Comparison of ENCODE assay signal across 16 cellular contexts in genomic region chr10:64503429-64503828, GRCh38.
DNase-seq lines count a peak whose midpoint lies in the region; ATAC-seq, FAIRE-seq and TF ChIP-seq lines count a peak whose summit lies in the region.
"Had no signal": no experiment of that assay in that cellular context is flagged by ENCODE, and none has a peak within 500 bp of the region (broad histone marks: within the 10 kb centered on the region; RNA-seq: fewer than 3 reads in every experiment).

No MANE protein-coding gene starts in this region.

- no peaks in the 10 kb centered on the region for H3K27me3 ChIP-seq in PC-3 (ENCODE audit: low read length)
- H3K27me3 ChIP-seq in SJCRH30, result no peaks in the 10 kb centered on the region
- H3K27me3 ChIP-seq: MG63 had no signal

- TF ChIP-seq CTCF in PC-3 (conservative IDR thresholded peaks at IDR 0.05; ENCODE audit: low read depth, low read length), result no peak

- ATAC-seq in PC-3 (no peak), HG02798 (IDR thresholded peaks at IDR 0.05; ENCODE audit: poor library complexity, unreplicated experiment) (no peak)

- POLR2A ChIA-PET in PC-3 (lab: Charles Lee; ENCODE audit: unreplicated experiment), result no interaction called here

- no peak for TF ChIP-seq POLR2A in H54 (IDR thresholded peaks at IDR 0.05; ENCODE audit: low read depth, low read length)

- H3K27ac ChIP-seq in PC-3 (ENCODE audit: low read length) (no peak overlapping the region), SJCRH30 (no peak overlapping the region)
- H3K27ac ChIP-seq: PC-9 had no signal

- H3K4me2 ChIP-seq in PC-3 (ENCODE audit: low read length), result no peak overlapping the region
- H3K4me2 ChIP-seq: PC-9 had no signal

- H3K4me3 ChIP-seq in PC-3 (ENCODE audit: low read length) (no peak overlapping the region), SJCRH30 (no peak overlapping the region)
- H3K4me3 ChIP-seq: MG63, PC-9 had no signal

- no peaks in the 10 kb centered on the region for H4K20me1 ChIP-seq in PC-3 (ENCODE audit: low read length)

- H3K36me3 ChIP-seq in PC-3 (ENCODE audit: low read depth, low read length) (no peaks in the 10 kb centered on the region), SJCRH30 (no peaks in the 10 kb centered on the region)
- H3K36me3 ChIP-seq: MG63 had no signal

- H3F3A ChIP-seq in PC-3 (ENCODE audit: low read length, unreplicated experiment), result no peaks in the 10 kb centered on the region

- H3K4me1 ChIP-seq in PC-3 (ENCODE audit: insufficient read depth, low read length) (peaks cover 15% of the 10 kb centered on the region), SJCRH30 (no peaks in the 10 kb centered on the region)

- H2AFZ ChIP-seq in PC-3 (ENCODE audit: low read length), result no peak overlapping the region
- H2AFZ ChIP-seq: PC-9 had no signal

- no TSS peak for BruUV-seq in PC-3 (replicated peaks; lab: Mats Ljungman, UMichigan)

- no peak overlapping the region for H3K9ac ChIP-seq in PC-3 (ENCODE audit: low read length)

- CTCF ChIA-PET in PC-3 (lab: Charles Lee), result no interaction called here

- no peaks in the 10 kb centered on the region for H3K79me2 ChIP-seq in PC-3 (ENCODE audit: low read length)

- no peaks in the 10 kb centered on the region for H3K9me2 ChIP-seq in PC-3 (replicated peaks; ENCODE audit: low read length)

- H3K9me3 ChIP-seq in PC-3 (ENCODE audit: low read length), result no peaks in the 10 kb centered on the region
- H3K9me3 ChIP-seq in SJCRH30 (replicated peaks), result no peaks in the 10 kb centered on the region
- H3K9me3 ChIP-seq: MG63 had no signal

- DNase-seq in H54 (ENCODE audit: insufficient read length, low spot score) (no peak), PC-3 (peak; percentile 21), frontal cortex (ENCODE audit: low spot score in 2 of 2) (peak; percentile 14 to 20), putamen (ENCODE audit: low spot score) (peak; percentile 43), SJCRH30 (no peak)
- no peak for DNase-seq in activated T-cell treated with anti-CD3 and anti-CD28 coated beads, Interleukin-2, amount 50 U/mL, for 48 hours
- DNase-seq: CD4-positive, CD25-positive, alpha-beta regulatory T cell; EL; Karpas-422; MG63; NCI-H1417; NCI-H1930; NCI-H2171; NK-92 treated with Interleukin-12 subunit alpha and Interleukin-12 subunit beta, amount 100 ng/mL, for 24 hours; PC-9 had no signal

- FAIRE-seq in H54 (lab: Jason Lieb, UNC), result peak; percentile 30
- FAIRE-seq in frontal cortex (lab: Jason Lieb, UNC), result peak; percentile 70

- intact Hi-C loops in PC-3 (cut with micrococcal nuclease), result loop anchor here (10.0 kb wide), 1 partner anchor 389 kb away; no protein-coding TSS in a partner anchor

Comparison
In these comparisons a context has a peak if more than half of its experiments do, and no peak if none do; other contexts are left out.
1. DNase-seq: peak in PC-3 (single experiment), frontal cortex (2 of 2) and putamen (single experiment); none in H54 (single experiment), SJCRH30 (0 of 2) and activated T-cell treated with anti-CD3 and anti-CD28 coated beads, Interleukin-2, amount 50 U/mL, for 48 hours (0 of 2).